ENCODE assay signal across 8 cellular contexts in genomic region chr5:102865171-102865509, GRCh38.
DNase-seq lines count a peak whose midpoint lies in the region; ATAC-seq and TF ChIP-seq lines count a peak whose summit lies in the region.

No MANE protein-coding gene starts in this region.

- peaks cover 11% of the 10 kb centered on the region for H3K9me3 Mint-ChIP-seq in activated CD4-positive, alpha-beta T cell treated with anti-CD3 and anti-CD28 coated beads, Interleukin-2, amount 10 ng/mL, durations not matched to agents 24 days and 14 days

- in situ Hi-C loops in astrocyte of the spinal cord (cut with HindIII; ENCODE audit: low sequenced_read_pairs), result no loop called here

- H3K4me1 ChIP-seq in thoracic aorta (ENCODE audit: control insufficient read depth in 1 of 2, low read depth in 2 of 2), result peaks cover 35 to 48% of the 10 kb centered on the region in 2 donors

- no peak for DNase-seq in activated CD4-positive, alpha-beta T cell treated with anti-CD3 and anti-CD28 coated beads, Interleukin-2, amount 10 ng/mL, durations not matched to agents 24 days and 14 days
- DNase-seq in activated CD4-positive, alpha-beta T cell treated with anti-CD3 and anti-CD28 coated beads, Interleukin-2, amount 50 U/mL, for 48 hours, result no peak
- no peak for DNase-seq in astrocyte of the spinal cord (ENCODE audit: low read depth, low spot score)
- no peak for DNase-seq in thoracic aorta (ENCODE audit: low spot score)
- DNase-seq in GF-D8 (lab: John Stamatoyannopoulos, UW), result no peak
- DNase-seq in SHP77 (lab: John Stamatoyannopoulos, UW), result no peak

- no peaks in the 10 kb centered on the region for H3K27me3 ChIP-seq in layer of hippocampus (ENCODE audit: control insufficient read depth, insufficient read depth, low read length)
- H3K27me3 ChIP-seq in thoracic aorta (replicated peaks; ENCODE audit: insufficient read depth), result no peaks in the 10 kb centered on the region

- H3K4me1 Mint-ChIP-seq in activated CD4-positive, alpha-beta T cell treated with anti-CD3 and anti-CD28 coated beads, Interleukin-2, amount 10 ng/mL, durations not matched to agents 24 days and 14 days, result peaks cover 5% of the 10 kb centered on the region

- H3K27ac ChIP-seq in layer of hippocampus (ENCODE audit: low read depth, low read length) (peak overlapping the region; percentile 50), thoracic aorta (peak overlapping the region; percentile 86 to 90)

- peak overlapping the region; percentile 64 for H3K4me3 ChIP-seq in astrocyte of the spinal cord (ENCODE audit: low read depth, low read length)
- peak overlapping the region; percentile 88 for H3K4me3 ChIP-seq in thoracic aorta

- H3K27me3 Mint-ChIP-seq in activated CD4-positive, alpha-beta T cell treated with anti-CD3 and anti-CD28 coated beads, Interleukin-2, amount 10 ng/mL, durations not matched to agents 24 days and 14 days, result peaks cover 22% of the 10 kb centered on the region

- H3K36me3 Mint-ChIP-seq in activated CD4-positive, alpha-beta T cell treated with anti-CD3 and anti-CD28 coated beads, Interleukin-2, amount 10 ng/mL, durations not matched to agents 24 days and 14 days (ENCODE audit: low read depth), result peaks cover 28% of the 10 kb centered on the region

- intact Hi-C loops in activated CD4-positive, alpha-beta T cell treated with anti-CD3 and anti-CD28 coated beads, Interleukin-2, amount 10 ng/mL, durations not matched to agents 24 days and 14 days (cut with micrococcal nuclease), result no loop called here

- TF ChIP-seq CTCF in astrocyte of the spinal cord (IDR thresholded peaks at IDR 0.05; ENCODE audit: low read depth, low read length) (no peak), thoracic aorta (IDR thresholded peaks at IDR 0.05) (no peak)

- no peaks in the 10 kb centered on the region for H3K9me3 ChIP-seq in thoracic aorta

- no peaks in the 10 kb centered on the region for H3K36me3 ChIP-seq in thoracic aorta

- peak overlapping the region; percentile 30 for H3K27ac Mint-ChIP-seq in activated CD4-positive, alpha-beta T cell treated with anti-CD3 and anti-CD28 coated beads, Interleukin-2, amount 10 ng/mL, durations not matched to agents 24 days and 14 days

- peak overlapping the region; percentile 70 for H3K4me3 Mint-ChIP-seq in activated CD4-positive, alpha-beta T cell treated with anti-CD3 and anti-CD28 coated beads, Interleukin-2, amount 10 ng/mL, durations not matched to agents 24 days and 14 days

- no peak for ATAC-seq in thoracic aorta (ENCODE audit: insufficient number of reproducible peaks, low FRiP score, low read depth)
- ATAC-seq in HG02571 (IDR thresholded peaks at IDR 0.05; ENCODE audit: unreplicated experiment), result no peak
